Comparison of ENCODE assay signal across 8 cellular contexts in genomic region chr3:12138044-12138443, GRCh38. TPM values are rescaled to one million over a fixed set of nuclear protein-coding genes. Genes with fewer than 3 reads are reported as not detected.
A peak's percentile ranks its signal among the peaks of the same experiment; 100 is the strongest.
DNase-seq lines count a peak whose midpoint lies in the region; ATAC-seq, FAIRE-seq and TF ChIP-seq lines count a peak whose summit lies in the region.

No MANE protein-coding gene starts in this region.

- FAIRE-seq in urothelium cell line (lab: Jason Lieb, UNC) = no peak

- no peaks in the 10 kb centered on the region for H3K9me3 Mint-ChIP-seq in Calu3 (ENCODE audit: low read depth, unreplicated experiment)

- H3K27ac ChIP-seq in right atrium auricular region (peak overlapping the region; percentile 56 to 65), sigmoid colon (peak overlapping the region in 1 of 4 donors; percentile 12)

- H3K36me3 ChIP-seq in right atrium auricular region (no peaks in the 10 kb centered on the region), sigmoid colon (no peaks in the 10 kb centered on the region)

- H3K4me1 Mint-ChIP-seq in Calu3 (ENCODE audit: low read depth, unreplicated experiment) = peaks cover 13% of the 10 kb centered on the region

- CTCF ChIA-PET in Calu3 (lab: Charles Lee) = interaction anchor here (1.0 to 1.6 kb wide), 7 partner anchors 17 to 347 kb away, joined by 3 to 8 read pairs (median 5); partner anchors contain the start of gene TSEN2

- intact Hi-C loops in Calu3 (cut with micrococcal nuclease; ENCODE audit: unreplicated experiment) = loop anchor here (5.0 kb wide), 4 partner anchors 149 to 754 kb away; partner anchors contain the start of genes MKRN2OS and PPARG
- intact Hi-C loops in sigmoid colon (cut with DNase I) = no loop called here

- H3K27me3 ChIP-seq in right atrium auricular region = no peaks in the 10 kb centered on the region
- peaks cover 0 to 8% (median 0%) of the 10 kb centered on the region in 3 donors for H3K27me3 ChIP-seq in sigmoid colon

- no peaks in the 10 kb centered on the region for H3K36me3 Mint-ChIP-seq in Calu3 (ENCODE audit: insufficient read depth, unreplicated experiment)

- TF ChIP-seq CTCF in Calu3 (IDR thresholded peaks at IDR 0.05; ENCODE audit: unreplicated experiment) = peak; percentile 28
- peak; percentile 54 for TF ChIP-seq CTCF in WI38 (IDR thresholded peaks at IDR 0.05; ENCODE audit: low read depth, low read length)
- TF ChIP-seq CTCF in right atrium auricular region (IDR thresholded peaks at IDR 0.05) = peak in 1 of 2 donors; percentile 56
- TF ChIP-seq CTCF in sigmoid colon (IDR thresholded peaks at IDR 0.05) = no peak

- DNase-seq in Calu3 = peak; percentile 33
- DNase-seq in right atrium auricular region (ENCODE audit: low spot score) = no peak
- DNase-seq in urothelium cell line (ENCODE audit: low spot score) = peak; percentile 45
- DNase-seq in sigmoid colon = no peak
- no peak for DNase-seq in NCI-H2107 treated with DMSO at 0.1 percent for 48 hours (lab: John Stamatoyannopoulos, UW; ENCODE audit: unreplicated experiment)

- H3K9me3 ChIP-seq in right atrium auricular region (no peaks in the 10 kb centered on the region), sigmoid colon (no peaks in the 10 kb centered on the region)

- TF ChIP-seq EP300 in sigmoid colon (IDR thresholded peaks at IDR 0.05) = no peak

- ATAC-seq in HG02798 (IDR thresholded peaks at IDR 0.05; ENCODE audit: poor library complexity, unreplicated experiment) = peak; percentile 37
- ATAC-seq in GM21423 (IDR thresholded peaks at IDR 0.05; ENCODE audit: unreplicated experiment) = no peak

- WGBS in sigmoid colon, 2 donors = 18 to 34% methylated on average over 1 of the region's 1 CpG

- TF ChIP-seq POLR2A in sigmoid colon (IDR thresholded peaks at IDR 0.05) = no peak

- no peak overlapping the region for H3K27ac Mint-ChIP-seq in Calu3 (ENCODE audit: unreplicated experiment)

- no TSS peak for BruUV-seq in Calu3 (replicated peaks; lab: Mats Ljungman, UMichigan)

- no peak overlapping the region for H3K4me3 Mint-ChIP-seq in Calu3 (ENCODE audit: low read depth, unreplicated experiment)

- H3K4me3 ChIP-seq in WI38 (ENCODE audit: low read depth, low read length) (no peak overlapping the region), right atrium auricular region (no peak overlapping the region), sigmoid colon (no peak overlapping the region)

- H3K4me1 ChIP-seq in right atrium auricular region = peaks cover 0 to 38% of the 10 kb centered on the region in 2 donors
- H3K4me1 ChIP-seq in sigmoid colon = no peaks in the 10 kb centered on the region

- peaks cover 19% of the 10 kb centered on the region for H3K27me3 Mint-ChIP-seq in Calu3 (ENCODE audit: unreplicated experiment)

RNA-seq across cellular contexts. Expression of gene TIMP4, which starts 20.7 kb away (rescaled TPM):
- total RNA-seq in Calu3 (2022) = 0.22 and 0.28 TPM in 2 replicates
- 10 to 100 TPM; 29.1 to 31.1 TPM for total RNA-seq in right atrium auricular region
- total RNA-seq in sigmoid colon = 10 to 100 TPM; 10.2 to 25.0 (median 16.7) TPM
- 10 to 100 TPM in 1 of 3 donors, 1 to 10 TPM in 2; 3.5 to 10.1 (median 5.4) TPM for polyA plus RNA-seq in sigmoid colon

Comparison
In these comparisons a context has a peak if more than half of its experiments do, and no peak if none do; other contexts are left out.
1. DNase-seq: peak in Calu3 (single experiment) and urothelium cell line (single experiment); none in right atrium auricular region (single experiment), sigmoid colon (single experiment) and NCI-H2107 treated with DMSO at 0.1 percent for 48 hours (single experiment).
2. CTCF ChIP-seq: peak in Calu3 (single experiment) and WI38 (single experiment); none in sigmoid colon (0 of 4).